Comparison of ENCODE assay signal across 11 cellular contexts in genomic region chr20:53827292-53827995, GRCh38.
DNase-seq lines count a peak whose midpoint lies in the region; ATAC-seq and TF ChIP-seq lines count a peak whose summit lies in the region.
"Had no signal": no experiment of that assay in that cellular context is flagged by ENCODE, and none has a peak within 500 bp of the region (broad histone marks: within the 10 kb centered on the region; RNA-seq: fewer than 3 reads in every experiment).

No MANE protein-coding gene starts in this region.

- H3K79me2 ChIP-seq in hepatocyte = no peaks in the 10 kb centered on the region

- H3K27ac ChIP-seq in RWPE2 (ENCODE audit: poor library complexity, severe bottlenecking) (peak overlapping the region; percentile 100), hepatocyte (peak overlapping the region; percentile 96)

- peaks cover 4 to 5% of the 10 kb centered on the region in 2 donors for H3K36me3 Mint-ChIP-seq in stimulated activated naive B cell treated with anti-CD40 and anti-IgM and Interleukin-4, amounts not matched to agents 10 μg/mL and 1 μg/mL and 100 μg/mL, for 72 hours

- no peaks in the 10 kb centered on the region for H3K9me2 ChIP-seq in hepatocyte (replicated peaks; ENCODE audit: insufficient read depth)

- H3K4me3 ChIP-seq in RWPE2 (ENCODE audit: severe bottlenecking) = no peak overlapping the region
- H3K4me3 ChIP-seq in hepatocyte = no peak overlapping the region

- peaks cover 5% of the 10 kb centered on the region in 2 donors for H3K9me3 Mint-ChIP-seq in stimulated activated naive B cell treated with anti-CD40 and anti-IgM and Interleukin-4, amounts not matched to agents 10 μg/mL and 1 μg/mL and 100 μg/mL, for 72 hours

- WGBS in hepatocyte (ENCODE audit: low lambda C conversion rate, missing lambda C conversion rate) = 95% methylated on average over 2 of the region's 2 CpGs

- no peaks in the 10 kb centered on the region for H3K27me3 ChIP-seq in RWPE2 (ENCODE audit: insufficient read depth, poor library complexity, severe bottlenecking)
- H3K27me3 ChIP-seq in hepatocyte = no peaks in the 10 kb centered on the region

- H3K9me3 ChIP-seq in RWPE2 (ENCODE audit: severe bottlenecking) = no peaks in the 10 kb centered on the region
- H3K9me3 ChIP-seq in hepatocyte (ENCODE audit: low read depth) = no peaks in the 10 kb centered on the region

- H4K20me1 ChIP-seq in hepatocyte (ENCODE audit: insufficient read depth, poor library complexity, severe bottlenecking) = no peaks in the 10 kb centered on the region

- peaks cover 40 to 62% of the 10 kb centered on the region in 2 donors for H3K4me1 Mint-ChIP-seq in stimulated activated naive B cell treated with anti-CD40 and anti-IgM and Interleukin-4, amounts not matched to agents 10 μg/mL and 1 μg/mL and 100 μg/mL, for 72 hours

- TF ChIP-seq CTCF in RWPE2 (IDR thresholded peaks at IDR 0.05; ENCODE audit: poor library complexity, severe bottlenecking) (no peak), hepatocyte (IDR thresholded peaks at IDR 0.05; ENCODE audit: poor library complexity) (no peak)

- no peak for DNase-seq in RWPE2 (ENCODE audit: low spot score)
- no peak for DNase-seq in hepatocyte (ENCODE audit: low spot score)
- DNase-seq in stimulated activated naive B cell treated with anti-CD40 and anti-IgM and Interleukin-4, amounts not matched to agents 10 μg/mL and 1 μg/mL and 100 μg/mL, for 72 hours = no peak
- DNase-seq in T1000 (lab: John Stamatoyannopoulos, UW) = no peak
- DNase-seq in amygdala (lab: John Stamatoyannopoulos, UW) = no peak
- DNase-seq in NCI-H2029 (lab: John Stamatoyannopoulos, UW) = no peak
- DNase-seq: activated T-cell treated with anti-CD3 and anti-CD28 coated beads, Interleukin-2, amount 50 U/mL, for 48 hours; NCI-H1694 treated with DMSO at 0.1 percent for 48 hours; stimulated activated CD4-positive, alpha-beta T cell treated with anti-CD3 and anti-CD28 coated beads, Interleukin-2, amount 100 ng/mL, for 48 hours had no signal

- H3K4me3 Mint-ChIP-seq in stimulated activated naive B cell treated with anti-CD40 and anti-IgM and Interleukin-4, amounts not matched to agents 10 μg/mL and 1 μg/mL and 100 μg/mL, for 72 hours = peak overlapping the region; percentile 0 to 29

- peak; percentile 6 for ATAC-seq in GM19397 (IDR thresholded peaks at IDR 0.05; ENCODE audit: unreplicated experiment)
- ATAC-seq in RWPE2 (ENCODE audit: low read depth) = no peak
- ATAC-seq in stimulated activated naive B cell treated with anti-CD40 and anti-IgM and Interleukin-4, amounts not matched to agents 10 μg/mL and 1 μg/mL and 100 μg/mL, for 72 hours (replicated peaks) = no peak
- no peak for ATAC-seq in HG03175 (IDR thresholded peaks at IDR 0.05; ENCODE audit: unreplicated experiment)

- H3K4me1 ChIP-seq in RWPE2 (ENCODE audit: insufficient read depth, poor library complexity, severe bottlenecking) = peaks cover 38% of the 10 kb centered on the region
- H3K4me1 ChIP-seq in hepatocyte (ENCODE audit: insufficient read depth) = peaks cover 36% of the 10 kb centered on the region

- H3K27me3 Mint-ChIP-seq in stimulated activated naive B cell treated with anti-CD40 and anti-IgM and Interleukin-4, amounts not matched to agents 10 μg/mL and 1 μg/mL and 100 μg/mL, for 72 hours = no peaks in the 10 kb centered on the region

- H3K36me3 ChIP-seq in RWPE2 (ENCODE audit: low read depth) (no peaks in the 10 kb centered on the region), hepatocyte (replicated peaks; ENCODE audit: insufficient read depth, low read depth) (no peaks in the 10 kb centered on the region)

- peak overlapping the region; percentile 88 for H3K27ac Mint-ChIP-seq in stimulated activated naive B cell treated with anti-CD40 and anti-IgM and Interleukin-4, amounts not matched to agents 10 μg/mL and 1 μg/mL and 100 μg/mL, for 72 hours

- H2AFZ ChIP-seq in hepatocyte = no peak overlapping the region

- H3K4me2 ChIP-seq in hepatocyte = peak overlapping the region; percentile 68
